Comparison of ENCODE assay signal across 25 cellular contexts in genomic region chrX:110794601-110795000, GRCh38. TPM values are rescaled to one million over a fixed set of nuclear protein-coding genes. Genes with fewer than 3 reads are reported as not detected.
DNase-seq lines count a peak whose midpoint lies in the region; ATAC-seq and TF ChIP-seq lines count a peak whose summit lies in the region.
"Had no signal": no experiment of that assay in that cellular context is flagged by ENCODE, and none has a peak within 500 bp of the region (broad histone marks: within the 10 kb centered on the region; RNA-seq: fewer than 3 reads in every experiment).

No MANE protein-coding gene starts in this region.

- no peak overlapping the region for H3K4me3 Mint-ChIP-seq in stimulated activated memory B cell treated with anti-CD40 and anti-IgM and Interleukin-4, amounts not matched to agents 10 μg/mL and 1 μg/mL and 100 μg/mL, for 72 hours
- H3K4me3 Mint-ChIP-seq: activated naive CD8-positive, alpha-beta T cell treated with anti-CD3 and anti-CD28 coated beads, Interleukin-2, amount 50 U/mL, for 24 hours; effector memory CD8-positive, alpha-beta T cell; natural killer cell had no signal

- no peaks in the 10 kb centered on the region for H3K4me1 Mint-ChIP-seq in stimulated activated memory B cell treated with anti-CD40 and anti-IgM and Interleukin-4, amounts not matched to agents 10 μg/mL and 1 μg/mL and 100 μg/mL, for 72 hours
- H3K4me1 Mint-ChIP-seq: natural killer cell had no signal

- 71 to 87% (median 74%) methylated on average over 3 of the region's 3 CpGs for WGBS in stomach, 5 donors

- no peaks in the 10 kb centered on the region for H3F3A ChIP-seq in PC-9 (ENCODE audit: insufficient read depth, low read depth)

- CTCF ChIA-PET in PC-9 (lab: Charles Lee): no interaction called here

- peak; percentile 4 for ATAC-seq in sciatic nerve
- ATAC-seq in stimulated activated memory B cell treated with anti-CD40 and anti-IgM and Interleukin-4, amounts not matched to agents 10 μg/mL and 1 μg/mL and 100 μg/mL, for 72 hours: no peak
- ATAC-seq: activated naive CD8-positive, alpha-beta T cell treated with anti-CD3 and anti-CD28 coated beads, Interleukin-2, amount 50 U/mL, for 24 hours; effector memory CD8-positive, alpha-beta T cell; natural killer cell had no signal

- H3K9me3 ChIP-seq in HAP-1 (no peaks in the 10 kb centered on the region), PC-9 (ENCODE audit: insufficient read depth, low read depth) (no peaks in the 10 kb centered on the region), iPS-18a (ENCODE audit: control insufficient read depth, low read depth, low read length) (no peaks in the 10 kb centered on the region), stomach (no peaks in the 10 kb centered on the region)
- H3K9me3 ChIP-seq: breast epithelium had no signal

- no peaks in the 10 kb centered on the region for H3K9me2 ChIP-seq in PC-9 (ENCODE audit: insufficient read depth)

- H3K27me3 ChIP-seq in HAP-1 (ENCODE audit: low read depth) (no peaks in the 10 kb centered on the region), PC-9 (ENCODE audit: insufficient read depth, low read depth) (no peaks in the 10 kb centered on the region), iPS-18a (ENCODE audit: control insufficient read depth, insufficient read depth, low read length) (peaks cover 22% of the 10 kb centered on the region), stomach (peaks cover 7 to 22% (median 16%) of the 10 kb centered on the region in 3 donors)

- H3K36me3 ChIP-seq in HAP-1 (replicated peaks) (no peaks in the 10 kb centered on the region), PC-9 (ENCODE audit: low read depth) (no peaks in the 10 kb centered on the region), iPS-18a (ENCODE audit: control insufficient read depth, low read depth, low read length) (no peaks in the 10 kb centered on the region), stomach (no peaks in the 10 kb centered on the region)
- H3K36me3 ChIP-seq: breast epithelium had no signal

- no peaks in the 10 kb centered on the region for H4K20me1 ChIP-seq in PC-9 (ENCODE audit: insufficient read depth)

- no peak for TF ChIP-seq POLR2A in stomach (IDR thresholded peaks at IDR 0.05)

- H3K4me1 ChIP-seq in HAP-1 (peaks cover 19% of the 10 kb centered on the region), PC-9 (replicated peaks; ENCODE audit: insufficient read depth) (peaks cover 5% of the 10 kb centered on the region; the same call in 1 of the 2 replicates), iPS-18a (ENCODE audit: control insufficient read depth, low read depth, low read length) (peaks cover 19% of the 10 kb centered on the region), stomach (peaks cover 0 to 9% (median 4%) of the 10 kb centered on the region in 4 donors)
- H3K4me1 ChIP-seq: breast epithelium, parathyroid adenoma had no signal

- no peak for TF ChIP-seq CTCF in PC-9 (conservative IDR thresholded peaks at IDR 0.05)
- TF ChIP-seq CTCF in stomach (IDR thresholded peaks at IDR 0.05): no peak

- peaks cover 8% of the 10 kb centered on the region for H3K27me3 Mint-ChIP-seq in stimulated activated memory B cell treated with anti-CD40 and anti-IgM and Interleukin-4, amounts not matched to agents 10 μg/mL and 1 μg/mL and 100 μg/mL, for 72 hours

- no peak overlapping the region for H3K27ac Mint-ChIP-seq in stimulated activated memory B cell treated with anti-CD40 and anti-IgM and Interleukin-4, amounts not matched to agents 10 μg/mL and 1 μg/mL and 100 μg/mL, for 72 hours
- H3K27ac Mint-ChIP-seq: activated naive CD8-positive, alpha-beta T cell treated with anti-CD3 and anti-CD28 coated beads, Interleukin-2, amount 50 U/mL, for 24 hours; effector memory CD8-positive, alpha-beta T cell; natural killer cell had no signal

- no peak overlapping the region for H3K27ac ChIP-seq in PC-9
- H3K27ac ChIP-seq in iPS-18a (ENCODE audit: low read length): no peak overlapping the region
- H3K27ac ChIP-seq in stomach: no peak overlapping the region
- H3K27ac ChIP-seq: parathyroid adenoma, SK-N-MC, VCaP had no signal

- no peak overlapping the region for H2AFZ ChIP-seq in PC-9

- H3K79me2 ChIP-seq in PC-9 (ENCODE audit: low read depth): no peaks in the 10 kb centered on the region
- H3K79me2 ChIP-seq: parathyroid adenoma had no signal

- H3K4me3 ChIP-seq in HAP-1 (peak overlapping the region; percentile 35), PC-9 (no peak overlapping the region), iPS-18a (ENCODE audit: low read length) (peak overlapping the region; percentile 68), stomach (peak overlapping the region in 1 of 4 donors; percentile 44)
- H3K4me3 ChIP-seq: SK-N-MC had no signal

- no peaks in the 10 kb centered on the region for H3K36me3 Mint-ChIP-seq in stimulated activated memory B cell treated with anti-CD40 and anti-IgM and Interleukin-4, amounts not matched to agents 10 μg/mL and 1 μg/mL and 100 μg/mL, for 72 hours
- H3K36me3 Mint-ChIP-seq: CD14-positive monocyte, natural killer cell had no signal

- POLR2A ChIA-PET in PC-9 (lab: Charles Lee; ENCODE audit: unreplicated experiment): interaction anchor here (0.6 kb wide), 2 partner anchors 10 to 501 kb away, joined by 4 to 5 read pairs; no protein-coding TSS in a partner anchor

- no peak for DNase-seq in HAP-1 (ENCODE audit: low spot score in 2 of 2)
- no peak for DNase-seq in PC-9
- no peak for DNase-seq in sciatic nerve (ENCODE audit: low spot score)
- DNase-seq in stomach: no peak
- no peak for DNase-seq in NCI-H748 treated with DMSO at 0.1 percent for 48 hours (lab: John Stamatoyannopoulos, UW)
- no peak for DNase-seq in SIG-M5 (lab: John Stamatoyannopoulos, UW)
- DNase-seq: activated CD8-positive, alpha-beta memory T cell treated with anti-CD3 and anti-CD28 coated beads, Interleukin-2, amount 50 U/mL, for 48 hours; activated effector memory CD4-positive, alpha-beta T cell treated with Interleukin-2 at 50 U/mL for 16 hours; activated naive CD8-positive, alpha-beta T cell treated with anti-CD3 and anti-CD28 coated beads, Interleukin-2, amount 50 U/mL, for 24 hours; effector memory CD8-positive, alpha-beta T cell; mesendoderm; natural killer cell; NCI-H1048; NCI-H187; stimulated activated CD8-positive, alpha-beta memory T cell treated with anti-CD3 and anti-CD28 coated beads, Interleukin-4, amount 100 ng/mL, for 48 hours; substantia nigra had no signal

- in situ Hi-C loops in HAP-1 (cut with MboI; ENCODE audit: low sequenced_read_pairs): no loop called here

- no peaks in the 10 kb centered on the region for H3K9me3 Mint-ChIP-seq in stimulated activated memory B cell treated with anti-CD40 and anti-IgM and Interleukin-4, amounts not matched to agents 10 μg/mL and 1 μg/mL and 100 μg/mL, for 72 hours
- H3K9me3 Mint-ChIP-seq: activated naive CD8-positive, alpha-beta T cell treated with anti-CD3 and anti-CD28 coated beads, Interleukin-2, amount 50 U/mL, for 24 hours; effector memory CD8-positive, alpha-beta T cell; natural killer cell had no signal

- no TSS peak for BruUV-seq in PC-9 (replicated peaks; lab: Mats Ljungman, UMichigan)

- no peak for TF ChIP-seq EP300 in stomach (IDR thresholded peaks at IDR 0.05)

- H3K4me2 ChIP-seq in PC-9: peak overlapping the region; percentile 84; the same call in 1 of the 2 replicates

- H3K9ac ChIP-seq in iPS-18a (ENCODE audit: low read length): no peak overlapping the region
- H3K9ac ChIP-seq: parathyroid adenoma had no signal

- intact Hi-C loops in PC-9 (cut with micrococcal nuclease; ENCODE audit: unreplicated experiment): loop anchor here (2.0 to 5.0 kb wide), 3 partner anchors 37 to 60 kb away; no protein-coding TSS in a partner anchor
- intact Hi-C loops in sciatic nerve (cut with DNase I): no loop called here
- intact Hi-C loops in stomach (cut with DNase I; ENCODE audit: low total_unique reads): no loop called here

RNA-seq across cellular contexts. Expression of gene CHRDL1, which starts 1.0 kb away (rescaled TPM):
- total RNA-seq in PC-9 (2021): 18.8 and 25.7 TPM in 2 replicates
- total RNA-seq in sciatic nerve: 183 TPM
- total RNA-seq in stomach: 100 to 1,000 TPM in 1 of 5 donors, 10 to 100 TPM in 1, 1 to 10 TPM in 3; 3.2 to 140 (median 7.0) TPM
- polyA plus RNA-seq in stomach: 10 to 100 TPM in 1 of 3 donors, 1 to 10 TPM in 2; 2.6 to 10.5 (median 3.3) TPM
- total RNA-seq: HT-29; natural killer cell; T-helper 2 cell treated with Interferon-gamma antibody and Interleukin-4, amounts not matched to agents 100 ng/mL and 5 ng/mL, for 36 hours had no signal
- polyA plus RNA-seq: CD14-positive monocyte had no signal
